9 cellular contexts compared by ENCODE assay signal in genomic region chrX:45322382-45322781, GRCh38.
A peak's percentile ranks its signal among the peaks of the same experiment; 100 is the strongest.
DNase-seq lines count a peak whose midpoint lies in the region; ATAC-seq and TF ChIP-seq lines count a peak whose summit lies in the region.
"Had no signal": no experiment of that assay in that cellular context is flagged by ENCODE, and none has a peak within 500 bp of the region (broad histone marks: within the 10 kb centered on the region; RNA-seq: fewer than 3 reads in every experiment).

No MANE protein-coding gene starts in this region.

- no peaks in the 10 kb centered on the region for H3K4me1 ChIP-seq in GM23338 (ENCODE audit: insufficient read depth)

- H3K36me3 Mint-ChIP-seq in GM23338 (ENCODE audit: low read depth) (no peaks in the 10 kb centered on the region), progenitor cell of endocrine pancreas (ENCODE audit: insufficient read depth) (peaks cover 2% of the 10 kb centered on the region)
- H3K36me3 Mint-ChIP-seq: stimulated activated naive B cell treated with anti-CD40 and anti-IgM and Interleukin-4, amounts not matched to agents 10 μg/mL and 1 μg/mL and 100 μg/mL, for 72 hours had no signal

- ATAC-seq in GM23338: peak; percentile 64
- ATAC-seq in SK-N-SH treated with all-trans-retinoic acid at 6 μM for 48 hours: peak; percentile 95

- H3K4me1 Mint-ChIP-seq in GM23338 (no peaks in the 10 kb centered on the region; the same call in 2 of the 3 replicates), progenitor cell of endocrine pancreas (ENCODE audit: low read depth) (no peaks in the 10 kb centered on the region)
- H3K4me1 Mint-ChIP-seq: stimulated activated naive B cell treated with anti-CD40 and anti-IgM and Interleukin-4, amounts not matched to agents 10 μg/mL and 1 μg/mL and 100 μg/mL, for 72 hours had no signal

- no peak overlapping the region for H3K27ac Mint-ChIP-seq in GM23338
- H3K27ac Mint-ChIP-seq in progenitor cell of endocrine pancreas: no peak overlapping the region
- H3K27ac Mint-ChIP-seq: stimulated activated naive B cell treated with anti-CD40 and anti-IgM and Interleukin-4, amounts not matched to agents 10 μg/mL and 1 μg/mL and 100 μg/mL, for 72 hours had no signal

- no peaks in the 10 kb centered on the region for H3K9me2 ChIP-seq in GM23338 (ENCODE audit: insufficient read depth)

- H3K9me3 Mint-ChIP-seq in GM23338: no peaks in the 10 kb centered on the region
- H3K9me3 Mint-ChIP-seq in progenitor cell of endocrine pancreas (ENCODE audit: low read depth): peaks cover 27% of the 10 kb centered on the region
- H3K9me3 Mint-ChIP-seq: stimulated activated naive B cell treated with anti-CD40 and anti-IgM and Interleukin-4, amounts not matched to agents 10 μg/mL and 1 μg/mL and 100 μg/mL, for 72 hours had no signal

- no peak overlapping the region for H2AFZ ChIP-seq in GM23338

- no peak overlapping the region for H3K4me3 ChIP-seq in GM23338
- no peak overlapping the region for H3K4me3 ChIP-seq in foreskin fibroblast (ENCODE audit: low read depth in 1 of 2, low read length in 2 of 2)

- peak; percentile 57 to 69 for TF ChIP-seq CTCF in GM23338 (conservative IDR thresholded peaks at IDR 0.05; ENCODE audit: low read depth in 2 of 2)
- no peak for TF ChIP-seq CTCF in foreskin fibroblast (IDR thresholded peaks at IDR 0.05; ENCODE audit: low read depth, low read length)
- TF ChIP-seq CTCF in progenitor cell of endocrine pancreas (IDR thresholded peaks at IDR 0.05; ENCODE audit: unreplicated experiment): peak; percentile 47

- H3K4me2 ChIP-seq in GM23338: no peak overlapping the region

- H3F3A ChIP-seq in GM23338 (replicated peaks; ENCODE audit: low read depth): no peaks in the 10 kb centered on the region

- no peaks in the 10 kb centered on the region for H3K36me3 ChIP-seq in GM23338 (ENCODE audit: insufficient read depth)

- H4K20me1 ChIP-seq in GM23338 (replicated peaks; ENCODE audit: insufficient read depth): no peaks in the 10 kb centered on the region

- H3K27me3 ChIP-seq in GM23338 (ENCODE audit: insufficient read depth): no peaks in the 10 kb centered on the region

- no peak overlapping the region for H3K4me3 Mint-ChIP-seq in GM23338
- H3K4me3 Mint-ChIP-seq in progenitor cell of endocrine pancreas (ENCODE audit: low read depth): no peak overlapping the region
- H3K4me3 Mint-ChIP-seq: stimulated activated naive B cell treated with anti-CD40 and anti-IgM and Interleukin-4, amounts not matched to agents 10 μg/mL and 1 μg/mL and 100 μg/mL, for 72 hours had no signal

- H3K27me3 Mint-ChIP-seq in GM23338 (ENCODE audit: insufficient read depth, low read depth, poor library complexity) (no peaks in the 10 kb centered on the region), progenitor cell of endocrine pancreas (no peaks in the 10 kb centered on the region)

- DNase-seq in A172 (ENCODE audit: low spot score): peak; percentile 77
- DNase-seq in GM23338 (ENCODE audit: low spot score): peak; percentile 61
- DNase-seq in foreskin fibroblast: peak; percentile 76 to 90
- no peak for DNase-seq in progenitor cell of endocrine pancreas (ENCODE audit: low spot score, unreplicated experiment)
- DNase-seq in cortex of kidney (lab: John Stamatoyannopoulos, UW): no peak
- DNase-seq in NCI-H2107 treated with DMSO at 0.1 percent for 48 hours (lab: John Stamatoyannopoulos, UW; ENCODE audit: unreplicated experiment): no peak
- no peak for DNase-seq in DMS79 (lab: John Stamatoyannopoulos, UW)
- DNase-seq: stimulated activated naive B cell treated with anti-CD40 and anti-IgM and Interleukin-4, amounts not matched to agents 10 μg/mL and 1 μg/mL and 100 μg/mL, for 72 hours had no signal

- H3K79me2 ChIP-seq in GM23338 (replicated peaks; ENCODE audit: insufficient read depth): no peaks in the 10 kb centered on the region

- no peak overlapping the region for H3K27ac ChIP-seq in GM23338 (ENCODE audit: low read depth)

TF ChIP-seq in GM23338, 12 proteins besides CTCF, POLR2A, EP300 and RAD21 (continues in another document):
- TF ChIP-seq CREB1 (CRISPR knock-in tag; IDR thresholded peaks at IDR 0.05; ENCODE audit: low read depth): no peak
- TF ChIP-seq ZNF331 (CRISPR knock-in tag; IDR thresholded peaks at IDR 0.05; ENCODE audit: low read depth): no peak
- no peak for TF ChIP-seq EZH2phosphoT487 (IDR thresholded peaks at IDR 0.05; ENCODE audit: unreplicated experiment)
- no peak for TF ChIP-seq ZNF114 (CRISPR knock-in tag; IDR thresholded peaks at IDR 0.05)
- TF ChIP-seq EZH2 (IDR thresholded peaks at IDR 0.05; ENCODE audit: low read depth, unreplicated experiment): no peak
- no peak for TF ChIP-seq NANOG (IDR thresholded peaks at IDR 0.05; ENCODE audit: borderline replicate concordance)
- no peak for TF ChIP-seq STAT1 (IDR thresholded peaks at IDR 0.05; ENCODE audit: unreplicated experiment)

TF ChIP-seq in SK-N-SH treated with all-trans-retinoic acid at 6 μM for 48 hours, 23 proteins besides CTCF, POLR2A, EP300 and RAD21:
- TF ChIP-seq SNAI2 (CRISPR knock-in tag; IDR thresholded peaks at IDR 0.05) (no peak), RARB (CRISPR knock-in tag; IDR thresholded peaks at IDR 0.05) (no peak)
- TF ChIP-seq, protein P1, sequence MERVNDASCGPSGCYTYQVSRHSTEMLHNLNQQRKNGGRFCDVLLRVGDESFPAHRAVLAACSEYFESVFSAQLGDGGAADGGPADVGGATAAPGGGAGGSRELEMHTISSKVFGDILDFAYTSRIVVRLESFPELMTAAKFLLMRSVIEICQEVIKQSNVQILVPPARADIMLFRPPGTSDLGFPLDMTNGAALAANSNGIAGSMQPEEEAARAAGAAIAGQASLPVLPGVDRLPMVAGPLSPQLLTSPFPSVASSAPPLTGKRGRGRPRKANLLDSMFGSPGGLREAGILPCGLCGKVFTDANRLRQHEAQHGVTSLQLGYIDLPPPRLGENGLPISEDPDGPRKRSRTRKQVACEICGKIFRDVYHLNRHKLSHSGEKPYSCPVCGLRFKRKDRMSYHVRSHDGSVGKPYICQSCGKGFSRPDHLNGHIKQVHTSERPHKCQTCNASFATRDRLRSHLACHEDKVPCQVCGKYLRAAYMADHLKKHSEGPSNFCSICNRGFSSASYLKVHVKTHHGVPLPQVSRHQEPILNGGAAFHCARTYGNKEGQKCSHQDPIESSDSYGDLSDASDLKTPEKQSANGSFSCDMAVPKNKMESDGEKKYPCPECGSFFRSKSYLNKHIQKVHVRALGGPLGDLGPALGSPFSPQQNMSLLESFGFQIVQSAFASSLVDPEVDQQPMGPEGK (CRISPR knock-in tag; IDR thresholded peaks at IDR 0.05; ENCODE audit: borderline replicate concordance): no peak
TF ChIP-seq in SK-N-SH treated with all-trans-retinoic acid at 6 μM for 48 hours: peak in this region for 0.

Comparison
In these comparisons a context has a peak if more than half of its experiments do, and no peak if none do; other contexts are left out.
1. DNase-seq: peak in A172 (single experiment), GM23338 (single experiment) and foreskin fibroblast (2 of 2); none in progenitor cell of endocrine pancreas (single experiment), cortex of kidney (single experiment), NCI-H2107 treated with DMSO at 0.1 percent for 48 hours (single experiment) and DMS79 (single experiment).